8 cellular contexts compared by ENCODE assay signal in genomic region chr1:178774263-178774662, GRCh38. TPM values are rescaled to one million over a fixed set of nuclear protein-coding genes. Genes with fewer than 3 reads are reported as not detected.
DNase-seq lines count a peak whose midpoint lies in the region; ATAC-seq and TF ChIP-seq lines count a peak whose summit lies in the region.

No MANE protein-coding gene starts in this region.

- CTCF ChIA-PET in OCI-LY7 (lab: Charles Lee; ENCODE audit: unreplicated experiment) = no interaction called here

- H3K27me3 Mint-ChIP-seq in stimulated activated naive CD8-positive, alpha-beta T cell treated with anti-CD3 and anti-CD28 coated beads, Interleukin-15, amount 100 ng/mL, for 72 hours = no peaks in the 10 kb centered on the region

- TF ChIP-seq POLR2A in transverse colon (IDR thresholded peaks at IDR 0.05) = no peak

- no peaks in the 10 kb centered on the region for H3K9me3 Mint-ChIP-seq in stimulated activated naive CD8-positive, alpha-beta T cell treated with anti-CD3 and anti-CD28 coated beads, Interleukin-15, amount 100 ng/mL, for 72 hours

- BruUV-seq in OCI-LY7 (replicated peaks; lab: Mats Ljungman, UMichigan) = no TSS peak

- H3K36me3 ChIP-seq in OCI-LY7 (ENCODE audit: insufficient read depth, low read length) (peaks cover 68% of the 10 kb centered on the region), transverse colon (peaks cover 0 to 3% (median 0%) of the 10 kb centered on the region in 4 donors)

- H3K4me3 ChIP-seq in OCI-LY7 (ENCODE audit: low read depth, low read length, poor library complexity, severe bottlenecking) = no peak overlapping the region
- no peak overlapping the region for H3K4me3 ChIP-seq in transverse colon

- in situ Hi-C loops in transverse colon (cut with MboI; ENCODE audit: low pct_ligation_motif_present in 1 of 4, low pct_unique_long_range_greater_than_20kb in 1 of 4, low sequenced_read_pairs in 3 of 4) = loop anchor here in 3 of 4 donors (25.0 kb wide), 2 partner anchors 238 to 588 kb away; partner anchors contain the start of gene AXDND1 (in 1 of the 3)

- intact Hi-C loops in Right ventricle myocardium superior (cut with DNase I) (loop anchor here (5.0 kb wide), 1 partner anchor 228 kb away; no protein-coding TSS in a partner anchor), left ventricle myocardium superior (cut with micrococcal nuclease) (loop anchor here (5.0 kb wide), 1 partner anchor 228 kb away; no protein-coding TSS in a partner anchor), OCI-LY7 (cut with micrococcal nuclease; ENCODE audit: unreplicated experiment) (loop anchor here (1.0 to 5.0 kb wide), 3 partner anchors 228 to 293 kb away; no protein-coding TSS in a partner anchor), transverse colon (cut with DNase I; ENCODE audit: low total_unique reads) (no loop called here)

- no peak for DNase-seq in Right ventricle myocardium superior
- no peak for DNase-seq in left ventricle myocardium superior
- peak; percentile 48 for DNase-seq in OCI-LY7 (ENCODE audit: low spot score)
- DNase-seq in fibroblast of peridontal ligament (ENCODE audit: extremely low read depth) = peak; percentile 57
- DNase-seq in transverse colon = no peak
- DNase-seq in stimulated activated CD8-positive, alpha-beta memory T cell treated with anti-CD3 and anti-CD28 coated beads, Interleukin-4, amount 100 ng/mL, for 48 hours = no peak
- DNase-seq in GM19238 (ENCODE audit: insufficient read length, low spot score) = no peak
- DNase-seq in stimulated activated naive CD8-positive, alpha-beta T cell treated with anti-CD3 and anti-CD28 coated beads, Interleukin-15, amount 100 ng/mL, for 72 hours = no peak

- no peak overlapping the region for H3K27ac Mint-ChIP-seq in stimulated activated naive CD8-positive, alpha-beta T cell treated with anti-CD3 and anti-CD28 coated beads, Interleukin-15, amount 100 ng/mL, for 72 hours

- ATAC-seq in Right ventricle myocardium superior (ENCODE audit: poor library complexity) = peak; percentile 41
- no peak for ATAC-seq in left ventricle myocardium superior
- no peak for ATAC-seq in stimulated activated naive CD8-positive, alpha-beta T cell treated with anti-CD3 and anti-CD28 coated beads, Interleukin-15, amount 100 ng/mL, for 72 hours

- POLR2A ChIA-PET in OCI-LY7 (lab: Charles Lee) = interaction anchor here (0.7 to 1.3 kb wide), 6 partner anchors 10 to 230 kb away, joined by 3 to 6 read pairs (median 3); no protein-coding TSS in a partner anchor

- no peaks in the 10 kb centered on the region for H3K9me2 ChIP-seq in OCI-LY7 (ENCODE audit: insufficient read depth, low read length)

- no peak overlapping the region for H3K27ac ChIP-seq in OCI-LY7 (ENCODE audit: low read depth, low read length, poor library complexity, severe bottlenecking)
- no peak overlapping the region for H3K27ac ChIP-seq in transverse colon

- no peak overlapping the region for H3K4me2 ChIP-seq in OCI-LY7 (ENCODE audit: low read length)

- no peaks in the 10 kb centered on the region for H3K4me1 ChIP-seq in OCI-LY7 (ENCODE audit: insufficient read depth, low read length, poor library complexity, severe bottlenecking)
- H3K4me1 ChIP-seq in transverse colon = no peaks in the 10 kb centered on the region

- H3K9me3 ChIP-seq in OCI-LY7 (ENCODE audit: low read length) (0 out of 2 replicates have a peak, but pooled peaks cover 2% of the 10 kb centered on the region), transverse colon (no peaks in the 10 kb centered on the region)

- peaks cover 9% of the 10 kb centered on the region; the same call in 1 of the 2 replicates for H4K20me1 ChIP-seq in OCI-LY7 (ENCODE audit: insufficient read depth, low read length)

- TF ChIP-seq CTCF in OCI-LY7 (conservative IDR thresholded peaks at IDR 0.05; ENCODE audit: low read length) (peak; percentile 83), transverse colon (IDR thresholded peaks at IDR 0.05) (peak; percentile 27 to 55 (median 38))

- H3K27me3 ChIP-seq in transverse colon = no peaks in the 10 kb centered on the region

- no peaks in the 10 kb centered on the region for H3K4me1 Mint-ChIP-seq in stimulated activated naive CD8-positive, alpha-beta T cell treated with anti-CD3 and anti-CD28 coated beads, Interleukin-15, amount 100 ng/mL, for 72 hours

- H3K4me3 Mint-ChIP-seq in stimulated activated naive CD8-positive, alpha-beta T cell treated with anti-CD3 and anti-CD28 coated beads, Interleukin-15, amount 100 ng/mL, for 72 hours = no peak overlapping the region

- H3K79me2 ChIP-seq in OCI-LY7 (ENCODE audit: insufficient read depth, low read depth, low read length) = peaks cover 79% of the 10 kb centered on the region

- H2AFZ ChIP-seq in OCI-LY7 (ENCODE audit: low read length) = no peak overlapping the region

- TF ChIP-seq EP300 in transverse colon (IDR thresholded peaks at IDR 0.05; ENCODE audit: low read depth) = no peak

RNA-seq across cellular contexts. Expression of gene RALGPS2, which starts 49.2 kb away (rescaled TPM):
- 13.8 TPM for total RNA-seq in Right ventricle myocardium superior
- total RNA-seq in left ventricle myocardium superior = 13.7 TPM
- 74.8 and 102 TPM in 2 replicates for total RNA-seq in OCI-LY7 (2014; rRNA removed; shearing (Covaris generic))
- total RNA-seq in OCI-LY7 (2022) = 91.6 and 94.5 TPM in 2 replicates
- 10 to 100 TPM; 21.5 to 50.8 (median 34.0) TPM for total RNA-seq in transverse colon

Comparison
In these comparisons a context has a peak if more than half of its experiments do, and no peak if none do; other contexts are left out.
1. DNase-seq: peak in OCI-LY7 (single experiment) and fibroblast of peridontal ligament (single experiment); none in Right ventricle myocardium superior (single experiment), left ventricle myocardium superior (single experiment), transverse colon (single experiment), stimulated activated CD8-positive, alpha-beta memory T cell treated with anti-CD3 and anti-CD28 coated beads, Interleukin-4, amount 100 ng/mL, for 48 hours (single experiment), GM19238 (single experiment) and stimulated activated naive CD8-positive, alpha-beta T cell treated with anti-CD3 and anti-CD28 coated beads, Interleukin-15, amount 100 ng/mL, for 72 hours (0 of 2).